13 cellular contexts compared by ENCODE assay signal in genomic region chr11:121246021-121246768, GRCh38. TPM values are rescaled to one million over a fixed set of nuclear protein-coding genes. Genes with fewer than 3 reads are reported as not detected.
A peak's percentile ranks its signal among the peaks of the same experiment; 100 is the strongest.
DNase-seq lines count a peak whose midpoint lies in the region; ATAC-seq and TF ChIP-seq lines count a peak whose summit lies in the region.
"Had no signal": no experiment of that assay in that cellular context is flagged by ENCODE, and none has a peak within 500 bp of the region (broad histone marks: within the 10 kb centered on the region; RNA-seq: fewer than 3 reads in every experiment).

No MANE protein-coding gene starts in this region.

- H3K9me3 Mint-ChIP-seq in GM23338: no peaks in the 10 kb centered on the region

- no peaks in the 10 kb centered on the region for H3K79me1 ChIP-seq in neuronal stem cell (ENCODE audit: low read depth, low read length)

- H3K9me2 ChIP-seq in GM23338 (ENCODE audit: insufficient read depth): no peaks in the 10 kb centered on the region

- TF ChIP-seq CTCF in GM23338 (conservative IDR thresholded peaks at IDR 0.05; ENCODE audit: low read depth in 2 of 2): no peak

- H3K23ac ChIP-seq in neuronal stem cell (ENCODE audit: low read depth, low read length, poor library complexity): no peak overlapping the region

- H3K9me3 ChIP-seq in neuronal stem cell (replicated peaks in 1 of 2; ENCODE audit: control insufficient read depth in 2 of 2, insufficient read depth in 1 of 2, low read depth in 1 of 2, low read length in 2 of 2): peaks cover 0 to 12% of the 10 kb centered on the region in 2 donors

- no peak overlapping the region for H3K4me3 ChIP-seq in GM23338
- no peak overlapping the region for H3K4me3 ChIP-seq in neuronal stem cell (ENCODE audit: low read length in 2 of 2)

- no peak overlapping the region for H2BK5ac ChIP-seq in neuronal stem cell (ENCODE audit: low read length)

- peak overlapping the region; percentile 6 for H4K91ac ChIP-seq in neuronal stem cell (ENCODE audit: low read depth, low read length, poor library complexity)

- H3K4me1 Mint-ChIP-seq in GM23338: peaks cover 17% of the 10 kb centered on the region

- no peak overlapping the region for H3K4me3 Mint-ChIP-seq in GM23338

- no peak overlapping the region for H2BK120ac ChIP-seq in neuronal stem cell (ENCODE audit: low read depth, low read length)

- H3K36me3 Mint-ChIP-seq in GM23338 (ENCODE audit: low read depth): no peaks in the 10 kb centered on the region

- H3K27me3 ChIP-seq in GM23338 (ENCODE audit: insufficient read depth) (no peaks in the 10 kb centered on the region), neuronal stem cell (ENCODE audit: control insufficient read depth in 3 of 3, insufficient read depth in 3 of 3, low read depth in 1 of 3, low read length in 3 of 3) (no peaks in the 10 kb centered on the region)

- H3K4me1 ChIP-seq in GM23338 (ENCODE audit: insufficient read depth) (0 out of 2 replicates have a peak, but pooled peaks cover 5% of the 10 kb centered on the region), neuronal stem cell (ENCODE audit: control insufficient read depth in 2 of 2, insufficient read depth in 1 of 2, low read depth in 1 of 2, low read length in 2 of 2) (peaks cover 9 to 18% of the 10 kb centered on the region in 2 donors)

- H2AK5ac ChIP-seq in neuronal stem cell (ENCODE audit: low read depth, low read length): no peak overlapping the region

- no peaks in the 10 kb centered on the region for H3K79me2 ChIP-seq in GM23338 (replicated peaks; ENCODE audit: insufficient read depth)

- no peaks in the 10 kb centered on the region for H4K20me1 ChIP-seq in GM23338 (replicated peaks; ENCODE audit: insufficient read depth)

- no peak overlapping the region for H3K27ac Mint-ChIP-seq in GM23338

- H2BK12ac ChIP-seq in neuronal stem cell (ENCODE audit: low read length): no peak overlapping the region

- H3K36me3 ChIP-seq in GM23338 (ENCODE audit: insufficient read depth) (no peaks in the 10 kb centered on the region), neuronal stem cell (replicated peaks in 1 of 2; ENCODE audit: control insufficient read depth in 2 of 2, insufficient read depth in 2 of 2, low read length in 2 of 2) (no peaks in the 10 kb centered on the region)

- H3K9ac ChIP-seq in neuronal stem cell (ENCODE audit: low read depth, low read length, poor library complexity): no peak overlapping the region

- H4K8ac ChIP-seq in neuronal stem cell (ENCODE audit: low read depth, low read length): peak overlapping the region; percentile 70

- H3K4ac ChIP-seq in neuronal stem cell (ENCODE audit: low read length): no peak overlapping the region

- WGBS in neuronal stem cell (ENCODE audit: extremely low coverage in 2 of 2, insufficient read length in 2 of 2, insufficient replicate concordance in 1 of 2), 2 donors: no CpG with 5 or more reads among the region's 23 CpGs

- peaks cover 1% of the 10 kb centered on the region for H3K27me3 Mint-ChIP-seq in GM23338 (ENCODE audit: insufficient read depth, low read depth, poor library complexity)

- peak overlapping the region; percentile 86 for H3K14ac ChIP-seq in neuronal stem cell (ENCODE audit: low read length)

- ATAC-seq in GM23338 (peak; percentile 40), HG03469 (IDR thresholded peaks at IDR 0.05; ENCODE audit: unreplicated experiment) (no peak), HG02970 (IDR thresholded peaks at IDR 0.05; ENCODE audit: low FRiP score, unreplicated experiment) (no peak)

- H2AFZ ChIP-seq in GM23338: 0 out of 2 replicates have a peak overlapping the region, but pooled peaks have one; percentile 49
- peak overlapping the region; percentile 78 for H2AFZ ChIP-seq in neuronal stem cell (ENCODE audit: low read length)

- no peaks in the 10 kb centered on the region for H3F3A ChIP-seq in GM23338 (replicated peaks; ENCODE audit: low read depth)

- H3K27ac ChIP-seq in GM23338 (ENCODE audit: low read depth) (no peak overlapping the region), neuronal stem cell (replicated peaks; ENCODE audit: low read length) (no peak overlapping the region)

- peak overlapping the region; percentile 87 for H2BK15ac ChIP-seq in neuronal stem cell (ENCODE audit: low read length)

- peak overlapping the region; percentile 50 for H3K18ac ChIP-seq in neuronal stem cell (ENCODE audit: low read length)

- DNase-seq in GM23338 (ENCODE audit: low spot score) (no peak), NCI-H69 (lab: John Stamatoyannopoulos, UW) (peak; percentile 61), ecto neural progenitor cell (ENCODE audit: low spot score) (peak; percentile 77), neuronal stem cell (ENCODE audit: low spot score) (no peak), OCI-M1 (lab: John Stamatoyannopoulos, UW) (no peak), GM19240 (ENCODE audit: insufficient read length, low spot score) (no peak)
- DNase-seq: Caco-2, NCI-H1417 treated with DMSO at 0.1 percent for 48 hours, NCI-H2029, NCI-H524, Right ventricle myocardium superior had no signal

- H3K4me2 ChIP-seq in GM23338 (no peak overlapping the region), neuronal stem cell (ENCODE audit: insufficient read depth, low read length, poor library complexity, severe bottlenecking) (no peak overlapping the region)

TF ChIP-seq in GM23338, 12 proteins besides CTCF, POLR2A, EP300 and RAD21 (continues in another document):
- TF ChIP-seq JUNB (IDR thresholded peaks at IDR 0.05; ENCODE audit: unreplicated experiment) (no peak), STAT1 (IDR thresholded peaks at IDR 0.05; ENCODE audit: unreplicated experiment) (no peak), NANOG (IDR thresholded peaks at IDR 0.05; ENCODE audit: borderline replicate concordance) (no peak), ETS1 (IDR thresholded peaks at IDR 0.05) (no peak), EZH2 (IDR thresholded peaks at IDR 0.05; ENCODE audit: low read depth, unreplicated experiment) (no peak), REST (IDR thresholded peaks at IDR 0.05; ENCODE audit: unreplicated experiment) (no peak), ZNF114 (CRISPR knock-in tag; IDR thresholded peaks at IDR 0.05) (no peak), ZNF331 (CRISPR knock-in tag; IDR thresholded peaks at IDR 0.05; ENCODE audit: low read depth) (no peak), POLR2AphosphoS5 (IDR thresholded peaks at IDR 0.05; ENCODE audit: low read depth) (no peak), CREB1 (CRISPR knock-in tag; IDR thresholded peaks at IDR 0.05; ENCODE audit: low read depth) (no peak)

RNA-seq across cellular contexts. Expression of gene SC5D, which starts 46.4 kb away (rescaled TPM):
- total RNA-seq in GM23338 (2014; rRNA removed; shearing (Covaris generic)): 118 and 138 TPM in 2 replicates
- 66.7 and 79.0 TPM in 2 replicates for polyA plus RNA-seq in GM23338 (2016; fragmentation: Nextera tagmentation; extraction: Ambion mirVana)
- polyA plus RNA-seq in neuronal stem cell (2013, experiment 1 of 2): 69.6 TPM
- polyA plus RNA-seq in neuronal stem cell (2013, experiment 2 of 2): 67.4 TPM

Comparison
In these comparisons a context has a peak if more than half of its experiments do, and no peak if none do; other contexts are left out.
1. DNase-seq: peak in NCI-H69 (single experiment) and ecto neural progenitor cell (single experiment); none in GM23338 (single experiment), neuronal stem cell (single experiment), OCI-M1 (single experiment) and GM19240 (single experiment).